Comparison of ENCODE assay signal across 8 cellular contexts in genomic region chr5:91182763-91183162, GRCh38.
DNase-seq lines count a peak whose midpoint lies in the region; ATAC-seq and TF ChIP-seq lines count a peak whose summit lies in the region.

No MANE protein-coding gene starts in this region.

- no peaks in the 10 kb centered on the region for H3K9me3 ChIP-seq in right lobe of liver

- intact Hi-C loops in right lobe of liver (cut with DNase I): no loop called here
- intact Hi-C loops in activated T-helper 1 cell treated with anti-CD3 and anti-CD28 coated beads, Interleukin-12 subunit alpha, Interleukin-12 subunit beta, Interleukin-2, Interleukin-4 antibody, amounts not matched to agents 30 ng/mL and 10 ng/mL and 1 ng/mL, durations not matched to agents 14 hours and 24 hours and 36 hours (cut with micrococcal nuclease): no loop called here

- no peaks in the 10 kb centered on the region for H3K4me1 ChIP-seq in right lobe of liver

- no peak overlapping the region for H3K27ac ChIP-seq in right lobe of liver

- no peak overlapping the region for H3K4me3 Mint-ChIP-seq in activated T-helper 1 cell treated with anti-CD3 and anti-CD28 coated beads, Interleukin-12 subunit alpha, Interleukin-12 subunit beta, Interleukin-2, Interleukin-4 antibody, amounts not matched to agents 30 ng/mL and 10 ng/mL and 1 ng/mL, durations not matched to agents 14 hours and 24 hours and 36 hours

- WGBS in right lobe of liver (ENCODE audit: insufficient coverage, low coverage, low lambda C conversion rate, missing lambda C conversion rate): 61% methylated on average over 4 of the region's 4 CpGs

- peak; percentile 91 for DNase-seq in SKM-1 (lab: John Stamatoyannopoulos, UW; ENCODE audit: unreplicated experiment)
- DNase-seq in right lobe of liver: no peak
- no peak for DNase-seq in kidney glomerular epithelial cell (lab: John Stamatoyannopoulos, UW)
- DNase-seq in activated T-helper 1 cell treated with anti-CD3 and anti-CD28 coated beads, Interleukin-12 subunit alpha, Interleukin-12 subunit beta, Interleukin-2, Interleukin-4 antibody, amounts not matched to agents 30 ng/mL and 10 ng/mL and 1 ng/mL, durations not matched to agents 14 hours and 24 hours and 36 hours (ENCODE audit: low spot score): no peak
- no peak for DNase-seq in dedifferentiated amniotic fluid mesenchymal stem cell (ENCODE audit: extremely low spot score)
- no peak for DNase-seq in NCI-H1436 (lab: John Stamatoyannopoulos, UW)

- peak; percentile 85 for ATAC-seq in GM18519 (IDR thresholded peaks at IDR 0.05; ENCODE audit: low FRiP score, unreplicated experiment)
- peak; percentile 80 for ATAC-seq in HG02759 (IDR thresholded peaks at IDR 0.05; ENCODE audit: unreplicated experiment)
- ATAC-seq in right lobe of liver: peak; percentile 49 to 83 (median 70)

- no peaks in the 10 kb centered on the region for H3K36me3 ChIP-seq in right lobe of liver

- peaks cover 17% of the 10 kb centered on the region for H3K27me3 Mint-ChIP-seq in activated T-helper 1 cell treated with anti-CD3 and anti-CD28 coated beads, Interleukin-12 subunit alpha, Interleukin-12 subunit beta, Interleukin-2, Interleukin-4 antibody, amounts not matched to agents 30 ng/mL and 10 ng/mL and 1 ng/mL, durations not matched to agents 14 hours and 24 hours and 36 hours (ENCODE audit: insufficient read depth)

- no peak for TF ChIP-seq POLR2A in right lobe of liver (IDR thresholded peaks at IDR 0.05)

- no peaks in the 10 kb centered on the region for H3K9me3 Mint-ChIP-seq in activated T-helper 1 cell treated with anti-CD3 and anti-CD28 coated beads, Interleukin-12 subunit alpha, Interleukin-12 subunit beta, Interleukin-2, Interleukin-4 antibody, amounts not matched to agents 30 ng/mL and 10 ng/mL and 1 ng/mL, durations not matched to agents 14 hours and 24 hours and 36 hours

- no peaks in the 10 kb centered on the region for H3K36me3 Mint-ChIP-seq in activated T-helper 1 cell treated with anti-CD3 and anti-CD28 coated beads, Interleukin-12 subunit alpha, Interleukin-12 subunit beta, Interleukin-2, Interleukin-4 antibody, amounts not matched to agents 30 ng/mL and 10 ng/mL and 1 ng/mL, durations not matched to agents 14 hours and 24 hours and 36 hours (ENCODE audit: low read depth)

- no peak overlapping the region for H3K4me3 ChIP-seq in right lobe of liver

- TF ChIP-seq CTCF in right lobe of liver (IDR thresholded peaks at IDR 0.05): no peak

- peaks cover 27% of the 10 kb centered on the region for H3K4me1 Mint-ChIP-seq in activated T-helper 1 cell treated with anti-CD3 and anti-CD28 coated beads, Interleukin-12 subunit alpha, Interleukin-12 subunit beta, Interleukin-2, Interleukin-4 antibody, amounts not matched to agents 30 ng/mL and 10 ng/mL and 1 ng/mL, durations not matched to agents 14 hours and 24 hours and 36 hours (ENCODE audit: low read depth)

- H3K27me3 ChIP-seq in right lobe of liver: no peaks in the 10 kb centered on the region

- H3K27ac Mint-ChIP-seq in activated T-helper 1 cell treated with anti-CD3 and anti-CD28 coated beads, Interleukin-12 subunit alpha, Interleukin-12 subunit beta, Interleukin-2, Interleukin-4 antibody, amounts not matched to agents 30 ng/mL and 10 ng/mL and 1 ng/mL, durations not matched to agents 14 hours and 24 hours and 36 hours: no peak overlapping the region
